ENCODE assay signal across 11 cellular contexts in genomic region chr10:122468923-122469781, GRCh38. TPM values are rescaled to one million over a fixed set of nuclear protein-coding genes. Genes with fewer than 3 reads are reported as not detected.
DNase-seq lines count a peak whose midpoint lies in the region; ATAC-seq, FAIRE-seq and TF ChIP-seq lines count a peak whose summit lies in the region.
"Had no signal": no experiment of that assay in that cellular context is flagged by ENCODE, and none has a peak within 500 bp of the region (broad histone marks: within the 10 kb centered on the region; RNA-seq: fewer than 3 reads in every experiment).

No MANE protein-coding gene starts in this region.

- DNase-seq in ELR (ENCODE audit: low read depth) (peak; percentile 98), RPMI7951 (ENCODE audit: low read depth) (peak; percentile 99), fibroblast of villous mesenchyme (ENCODE audit: low read depth) (peak; percentile 98), sciatic nerve (ENCODE audit: low spot score) (no peak), small intestine (no peak), type B pancreatic cell (ENCODE audit: extremely low spot score, unreplicated experiment) (no peak), NCI-H1092 treated with DMSO at 0.1 percent for 48 hours (lab: John Stamatoyannopoulos, UW) (no peak)
- DNase-seq: NCI-H1436 had no signal

- H3K4me1 Mint-ChIP-seq in type B pancreatic cell (ENCODE audit: unreplicated experiment) = peaks cover 5% of the 10 kb centered on the region

- H3K36me3 ChIP-seq in small intestine (ENCODE audit: control insufficient read depth in 2 of 2, insufficient read depth in 2 of 2, low read length in 2 of 2) = no peaks in the 10 kb centered on the region

- WGBS in small intestine, 3 donors = 72 to 82% (median 75%) methylated on average over 11 of the region's 11 CpGs

- H3K27me3 Mint-ChIP-seq in type B pancreatic cell = peaks cover 54% of the 10 kb centered on the region

- FAIRE-seq in small intestine (lab: Jason Lieb, UNC) = no peak

- no peaks in the 10 kb centered on the region for H3K36me3 Mint-ChIP-seq in type B pancreatic cell

- H3K27ac Mint-ChIP-seq in type B pancreatic cell = no peak overlapping the region

- H3K4me3 ChIP-seq in fibroblast of villous mesenchyme (ENCODE audit: low read depth, low read length) (no peak overlapping the region), small intestine (ENCODE audit: low read depth in 1 of 2, low read length in 2 of 2) (no peak overlapping the region)

- no peak overlapping the region for H3K4me3 Mint-ChIP-seq in type B pancreatic cell

- TF ChIP-seq CTCF in fibroblast of villous mesenchyme (IDR thresholded peaks at IDR 0.05; ENCODE audit: insufficient read depth, low read depth, low read length) = no peak
- TF ChIP-seq CTCF in type B pancreatic cell (conservative IDR thresholded peaks at IDR 0.05) = no peak

- intact Hi-C loops in sciatic nerve (cut with DNase I) = no loop called here

- no peaks in the 10 kb centered on the region for H3K4me1 ChIP-seq in small intestine (ENCODE audit: control insufficient read depth in 2 of 2, insufficient read depth in 1 of 2, low read depth in 1 of 2, low read length in 1 of 2)

- H3K9me3 ChIP-seq in small intestine (ENCODE audit: control insufficient read depth, low read depth) = no peaks in the 10 kb centered on the region

- peak overlapping the region in 1 of 2 donors; percentile 28 for H3K27ac ChIP-seq in small intestine (ENCODE audit: low read depth in 1 of 2, low read length in 1 of 2)

- no peaks in the 10 kb centered on the region for H3K9me3 Mint-ChIP-seq in type B pancreatic cell

- H3K27me3 ChIP-seq in small intestine (ENCODE audit: control insufficient read depth in 2 of 2, insufficient read depth in 2 of 2, low read length in 2 of 2) = no peaks in the 10 kb centered on the region

- ATAC-seq in sciatic nerve (peak; percentile 91), GM19324 (IDR thresholded peaks at IDR 0.05; ENCODE audit: low FRiP score, unreplicated experiment) (no peak)

RNA-seq across cellular contexts. Expression of gene HTRA1, which starts 7.8 kb away (rescaled TPM):
- 136 and 182 TPM in 2 replicates for total RNA-seq in RPMI7951 (2014; rRNA removed; shearing (Covaris generic))
- total RNA-seq in fibroblast of villous mesenchyme = 88.9 and 160 TPM in 2 replicates
- total RNA-seq in sciatic nerve = 123 TPM
- 10 to 100 TPM in 1 of 3 donors, 1 to 10 TPM in 2; 1.6 to 44.7 (median 7.3) TPM for polyA plus RNA-seq in small intestine
- 12.9 and 32.6 TPM in 2 replicates for total RNA-seq in type B pancreatic cell (ENCODE audit: low replicate concordance)

RNA-seq across cellular contexts. Expression of gene ARMS2, which starts 14.7 kb away (rescaled TPM):
- total RNA-seq in RPMI7951 (2014; rRNA removed; shearing (Covaris generic)) = not detected in 2 replicates
- total RNA-seq in fibroblast of villous mesenchyme (not detected in 2 replicates), sciatic nerve (not detected), type B pancreatic cell (ENCODE audit: low replicate concordance) (not detected in 2 replicates)
- polyA plus RNA-seq in small intestine = not detected
- total RNA-seq: posterior vena cava had no signal
- polyA plus RNA-seq: adipose tissue had no signal

Comparison
In these comparisons a context has a peak if more than half of its experiments do, and no peak if none do; other contexts are left out.
1. DNase-seq: peak in ELR (single experiment), RPMI7951 (single experiment) and fibroblast of villous mesenchyme (single experiment); none in sciatic nerve (single experiment), small intestine (single experiment), type B pancreatic cell (single experiment) and NCI-H1092 treated with DMSO at 0.1 percent for 48 hours (single experiment).